Comparison of ENCODE assay signal across 9 cellular contexts in genomic region chrY:19076914-19077697, GRCh38.
DNase-seq lines count a peak whose midpoint lies in the region; ATAC-seq lines count a peak whose summit lies in the region.
"Had no signal": no experiment of that assay in that cellular context is flagged by ENCODE, and none has a peak within 500 bp of the region (broad histone marks: within the 10 kb centered on the region; RNA-seq: fewer than 3 reads in every experiment).

No MANE protein-coding gene starts in this region.

- H3K4me1 Mint-ChIP-seq in natural killer cell treated with Interleukin-12 subunit alpha and Interleukin-12 subunit beta and Interleukin-15 and Interleukin-18, amount 100 ng/mL, for 72 hours (ENCODE audit: low read depth in 2 of 2), result peaks cover 0 to 6% of the 10 kb centered on the region in 2 donors

- H3K27me3 Mint-ChIP-seq in natural killer cell treated with Interleukin-12 subunit alpha and Interleukin-12 subunit beta and Interleukin-15 and Interleukin-18, amount 100 ng/mL, for 72 hours, result no peaks in the 10 kb centered on the region

- peak overlapping the region in 1 of 2 donors; percentile 55 for H3K27ac Mint-ChIP-seq in natural killer cell treated with Interleukin-12 subunit alpha and Interleukin-12 subunit beta and Interleukin-15 and Interleukin-18, amount 100 ng/mL, for 72 hours

- no peaks in the 10 kb centered on the region for H3K9me3 Mint-ChIP-seq in natural killer cell treated with Interleukin-12 subunit alpha and Interleukin-12 subunit beta and Interleukin-15 and Interleukin-18, amount 100 ng/mL, for 72 hours

- DNase-seq in CMK (ENCODE audit: low read depth), result peak; percentile 65
- peak in 73 of 76 experiments; percentile 6 to 84 (median 70) for DNase-seq in HUDEP-2 (lab: John Stamatoyannopoulos, UW; ENCODE audit: unreplicated experiment in 76 of 76)
- peak; percentile 72 for DNase-seq in dermis blood vessel endothelial cell
- DNase-seq in natural killer cell treated with Interleukin-12 subunit alpha and Interleukin-12 subunit beta and Interleukin-15 and Interleukin-18, amount 100 ng/mL, for 72 hours (ENCODE audit: low spot score), result no peak
- DNase-seq in effector CD4-positive, alpha-beta T cell, result no peak
- DNase-seq: NCI-H2227 treated with DMSO at 0.1 percent for 48 hours had no signal

- peak overlapping the region; percentile 88 for H3K4me3 Mint-ChIP-seq in natural killer cell treated with Interleukin-12 subunit alpha and Interleukin-12 subunit beta and Interleukin-15 and Interleukin-18, amount 100 ng/mL, for 72 hours

- ATAC-seq in natural killer cell treated with Interleukin-12 subunit alpha and Interleukin-12 subunit beta and Interleukin-15 and Interleukin-18, amount 100 ng/mL, for 72 hours, result peak in 1 of 2 donors; percentile 90
- ATAC-seq in GM21367 (IDR thresholded peaks at IDR 0.05; ENCODE audit: unreplicated experiment) (no peak), HG02885 (IDR thresholded peaks at IDR 0.05; ENCODE audit: poor library complexity, unreplicated experiment) (no peak), GM21825 (IDR thresholded peaks at IDR 0.05; ENCODE audit: unreplicated experiment) (no peak)

- H3K36me3 Mint-ChIP-seq in natural killer cell treated with Interleukin-12 subunit alpha and Interleukin-12 subunit beta and Interleukin-15 and Interleukin-18, amount 100 ng/mL, for 72 hours, result no peaks in the 10 kb centered on the region

Comparison
In these comparisons a context has a peak if more than half of its experiments do, and no peak if none do; other contexts are left out.
1. DNase-seq: peak in CMK (single experiment), HUDEP-2 (73 of 76) and dermis blood vessel endothelial cell (single experiment); none in natural killer cell treated with Interleukin-12 subunit alpha and Interleukin-12 subunit beta and Interleukin-15 and Interleukin-18, amount 100 ng/mL, for 72 hours (single experiment) and effector CD4-positive, alpha-beta T cell (single experiment).